In the genomic region with DNA sequence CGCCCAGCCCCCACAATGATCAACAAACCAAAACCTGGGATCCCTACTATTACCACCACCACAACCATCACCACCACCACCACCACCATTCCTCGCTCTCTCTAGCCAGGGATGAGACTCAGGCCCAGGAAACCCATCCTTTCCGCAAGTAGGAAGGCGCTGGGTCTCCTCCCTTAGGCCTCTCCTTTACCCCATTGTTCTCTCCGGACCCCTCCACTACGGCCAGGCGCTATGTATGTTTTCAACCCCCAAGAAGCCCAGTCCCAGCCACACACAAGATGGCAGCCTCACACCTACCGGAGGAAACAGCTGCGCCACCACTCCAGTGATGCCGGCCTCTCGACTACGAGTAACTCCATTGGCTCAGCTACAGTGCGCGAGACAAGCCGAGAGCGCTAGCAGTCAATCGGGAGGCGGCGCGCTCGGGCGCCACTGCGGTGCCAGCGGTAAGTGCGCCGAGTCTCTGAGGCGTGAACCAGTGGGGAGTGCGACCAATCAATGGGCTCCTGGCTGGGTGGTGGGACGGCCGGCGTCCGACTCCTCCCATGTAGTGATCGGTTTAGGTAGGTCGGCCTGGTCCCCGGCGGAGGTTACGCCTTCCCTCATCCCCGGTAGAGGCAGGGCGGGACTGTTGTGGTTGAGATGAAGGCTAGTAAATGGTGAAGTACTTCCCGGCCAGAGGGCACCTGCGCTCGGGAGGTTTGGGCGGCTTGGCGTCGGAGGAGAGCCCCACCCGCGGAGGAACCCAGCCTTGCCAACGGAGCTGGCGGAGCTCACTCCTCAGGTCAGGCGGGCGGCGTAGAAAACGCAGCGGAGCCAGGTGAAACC, we compare ENCODE assay signal across 1 cellular context.
TF ChIP-seq lines count a peak whose summit lies in the region.

A gene (minus strand): TSS at position 376 of the 828 bp plus-strand sequence. CDS start 61,154 bp downstream, outside the sequence.
A gene with protein sequence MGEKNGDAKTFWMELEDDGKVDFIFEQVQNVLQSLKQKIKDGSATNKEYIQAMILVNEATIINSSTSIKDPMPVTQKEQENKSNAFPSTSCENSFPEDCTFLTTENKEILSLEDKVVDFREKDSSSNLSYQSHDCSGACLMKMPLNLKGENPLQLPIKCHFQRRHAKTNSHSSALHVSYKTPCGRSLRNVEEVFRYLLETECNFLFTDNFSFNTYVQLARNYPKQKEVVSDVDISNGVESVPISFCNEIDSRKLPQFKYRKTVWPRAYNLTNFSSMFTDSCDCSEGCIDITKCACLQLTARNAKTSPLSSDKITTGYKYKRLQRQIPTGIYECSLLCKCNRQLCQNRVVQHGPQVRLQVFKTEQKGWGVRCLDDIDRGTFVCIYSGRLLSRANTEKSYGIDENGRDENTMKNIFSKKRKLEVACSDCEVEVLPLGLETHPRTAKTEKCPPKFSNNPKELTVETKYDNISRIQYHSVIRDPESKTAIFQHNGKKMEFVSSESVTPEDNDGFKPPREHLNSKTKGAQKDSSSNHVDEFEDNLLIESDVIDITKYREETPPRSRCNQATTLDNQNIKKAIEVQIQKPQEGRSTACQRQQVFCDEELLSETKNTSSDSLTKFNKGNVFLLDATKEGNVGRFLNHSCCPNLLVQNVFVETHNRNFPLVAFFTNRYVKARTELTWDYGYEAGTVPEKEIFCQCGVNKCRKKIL (plus strand): TSS at position 586 of the 828 bp plus-strand sequence. CDS start 7,620 bp downstream, outside the sequence.

TF ChIP-seq in HepG2, 621 proteins besides CTCF, POLR2A, EP300 and RAD21 (continued from another document and continues in another):
- TF ChIP-seq, protein P1, sequence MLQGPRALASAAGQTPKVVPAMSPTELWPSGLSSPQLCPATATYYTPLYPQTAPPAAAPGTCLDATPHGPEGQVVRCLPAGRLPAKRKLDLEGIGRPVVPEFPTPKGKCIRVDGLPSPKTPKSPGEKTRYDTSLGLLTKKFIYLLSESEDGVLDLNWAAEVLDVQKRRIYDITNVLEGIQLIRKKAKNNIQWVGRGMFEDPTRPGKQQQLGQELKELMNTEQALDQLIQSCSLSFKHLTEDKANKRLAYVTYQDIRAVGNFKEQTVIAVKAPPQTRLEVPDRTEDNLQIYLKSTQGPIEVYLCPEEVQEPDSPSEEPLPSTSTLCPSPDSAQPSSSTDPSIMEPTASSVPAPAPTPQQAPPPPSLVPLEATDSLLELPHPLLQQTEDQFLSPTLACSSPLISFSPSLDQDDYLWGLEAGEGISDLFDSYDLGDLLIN (CRISPR knock-in tag; IDR thresholded peaks at IDR 0.05; ENCODE audit: borderline replicate concordance), result 0 out of 2 replicates have a peak, but pooled peaks have one; percentile 17
- TF ChIP-seq HNF4G (IDR thresholded peaks at IDR 0.05; ENCODE audit: borderline replicate concordance, low read depth, low read length) (no peak), HNF4G (CRISPR knock-in tag; IDR thresholded peaks at IDR 0.05; ENCODE audit: borderline replicate concordance, low read depth) (no peak), ZNF3 (CRISPR knock-in tag; IDR thresholded peaks at IDR 0.05) (0 out of 2 replicates have a peak, but pooled peaks have one; percentile 19), HMGA1 (CRISPR knock-in tag; conservative IDR thresholded peaks at IDR 0.05) (no peak), ZNF331 (CRISPR knock-in tag; IDR thresholded peaks at IDR 0.05) (peak; percentile 9; the same call in 1 of the 2 replicates), MIER3 (CRISPR knock-in tag; IDR thresholded peaks at IDR 0.05; ENCODE audit: borderline replicate concordance) (peak; percentile 56; the same call in 1 of the 2 replicates), CREM (IDR thresholded peaks at IDR 0.05) (peak; percentile 91), CREM (CRISPR knock-in tag; IDR thresholded peaks at IDR 0.05) (no peak), SIN3B (IDR thresholded peaks at IDR 0.05; ENCODE audit: low read length) (0 out of 2 replicates have a peak, but pooled peaks have one; percentile 28), PCBP2 (optimal IDR thresholded peaks at IDR 0.05; ENCODE audit: low read depth, low read length, poor library complexity, severe bottlenecking) (no peak), NCOA2 (CRISPR knock-in tag; IDR thresholded peaks at IDR 0.05) (peak; percentile 62), RBFOX2 (IDR thresholded peaks at IDR 0.05; ENCODE audit: low read depth, low read length) (peak; percentile 88), ZNF24 (IDR thresholded peaks at IDR 0.05) (no peak), ZNF317 (CRISPR knock-in tag; IDR thresholded peaks at IDR 0.05) (peak; percentile 76; the same call in 1 of the 2 replicates), ETV5 (CRISPR knock-in tag; IDR thresholded peaks at IDR 0.05; ENCODE audit: borderline replicate concordance) (peak; percentile 72), DMAP1 (CRISPR knock-in tag; IDR thresholded peaks at IDR 0.05) (peak; percentile 76)
- TF ChIP-seq, protein P2, sequence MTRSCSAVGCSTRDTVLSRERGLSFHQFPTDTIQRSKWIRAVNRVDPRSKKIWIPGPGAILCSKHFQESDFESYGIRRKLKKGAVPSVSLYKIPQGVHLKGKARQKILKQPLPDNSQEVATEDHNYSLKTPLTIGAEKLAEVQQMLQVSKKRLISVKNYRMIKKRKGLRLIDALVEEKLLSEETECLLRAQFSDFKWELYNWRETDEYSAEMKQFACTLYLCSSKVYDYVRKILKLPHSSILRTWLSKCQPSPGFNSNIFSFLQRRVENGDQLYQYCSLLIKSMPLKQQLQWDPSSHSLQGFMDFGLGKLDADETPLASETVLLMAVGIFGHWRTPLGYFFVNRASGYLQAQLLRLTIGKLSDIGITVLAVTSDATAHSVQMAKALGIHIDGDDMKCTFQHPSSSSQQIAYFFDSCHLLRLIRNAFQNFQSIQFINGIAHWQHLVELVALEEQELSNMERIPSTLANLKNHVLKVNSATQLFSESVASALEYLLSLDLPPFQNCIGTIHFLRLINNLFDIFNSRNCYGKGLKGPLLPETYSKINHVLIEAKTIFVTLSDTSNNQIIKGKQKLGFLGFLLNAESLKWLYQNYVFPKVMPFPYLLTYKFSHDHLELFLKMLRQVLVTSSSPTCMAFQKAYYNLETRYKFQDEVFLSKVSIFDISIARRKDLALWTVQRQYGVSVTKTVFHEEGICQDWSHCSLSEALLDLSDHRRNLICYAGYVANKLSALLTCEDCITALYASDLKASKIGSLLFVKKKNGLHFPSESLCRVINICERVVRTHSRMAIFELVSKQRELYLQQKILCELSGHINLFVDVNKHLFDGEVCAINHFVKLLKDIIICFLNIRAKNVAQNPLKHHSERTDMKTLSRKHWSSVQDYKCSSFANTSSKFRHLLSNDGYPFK (CRISPR knock-in tag; IDR thresholded peaks at IDR 0.05; ENCODE audit: borderline replicate concordance), result peak; percentile 97
- TF ChIP-seq, protein P3, sequence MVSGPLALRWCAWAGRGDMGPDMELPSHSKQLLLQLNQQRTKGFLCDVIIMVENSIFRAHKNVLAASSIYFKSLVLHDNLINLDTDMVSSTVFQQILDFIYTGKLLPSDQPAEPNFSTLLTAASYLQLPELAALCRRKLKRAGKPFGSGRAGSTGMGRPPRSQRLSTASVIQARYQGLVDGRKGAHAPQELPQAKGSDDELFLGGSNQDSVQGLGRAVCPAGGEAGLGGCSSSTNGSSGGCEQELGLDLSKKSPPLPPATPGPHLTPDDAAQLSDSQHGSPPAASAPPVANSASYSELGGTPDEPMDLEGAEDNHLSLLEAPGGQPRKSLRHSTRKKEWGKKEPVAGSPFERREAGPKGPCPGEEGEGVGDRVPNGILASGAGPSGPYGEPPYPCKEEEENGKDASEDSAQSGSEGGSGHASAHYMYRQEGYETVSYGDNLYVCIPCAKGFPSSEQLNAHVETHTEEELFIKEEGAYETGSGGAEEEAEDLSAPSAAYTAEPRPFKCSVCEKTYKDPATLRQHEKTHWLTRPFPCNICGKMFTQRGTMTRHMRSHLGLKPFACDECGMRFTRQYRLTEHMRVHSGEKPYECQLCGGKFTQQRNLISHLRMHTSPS (CRISPR knock-in tag; IDR thresholded peaks at IDR 0.05; ENCODE audit: low read depth), result peak; percentile 73
- TF ChIP-seq, protein P4, sequence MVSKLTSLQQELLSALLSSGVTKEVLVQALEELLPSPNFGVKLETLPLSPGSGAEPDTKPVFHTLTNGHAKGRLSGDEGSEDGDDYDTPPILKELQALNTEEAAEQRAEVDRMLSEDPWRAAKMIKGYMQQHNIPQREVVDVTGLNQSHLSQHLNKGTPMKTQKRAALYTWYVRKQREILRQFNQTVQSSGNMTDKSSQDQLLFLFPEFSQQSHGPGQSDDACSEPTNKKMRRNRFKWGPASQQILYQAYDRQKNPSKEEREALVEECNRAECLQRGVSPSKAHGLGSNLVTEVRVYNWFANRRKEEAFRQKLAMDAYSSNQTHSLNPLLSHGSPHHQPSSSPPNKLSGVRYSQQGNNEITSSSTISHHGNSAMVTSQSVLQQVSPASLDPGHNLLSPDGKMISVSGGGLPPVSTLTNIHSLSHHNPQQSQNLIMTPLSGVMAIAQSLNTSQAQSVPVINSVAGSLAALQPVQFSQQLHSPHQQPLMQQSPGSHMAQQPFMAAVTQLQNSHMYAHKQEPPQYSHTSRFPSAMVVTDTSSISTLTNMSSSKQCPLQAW (CRISPR knock-in tag; IDR thresholded peaks at IDR 0.05), result peak; percentile 79
- TF ChIP-seq, protein P5, sequence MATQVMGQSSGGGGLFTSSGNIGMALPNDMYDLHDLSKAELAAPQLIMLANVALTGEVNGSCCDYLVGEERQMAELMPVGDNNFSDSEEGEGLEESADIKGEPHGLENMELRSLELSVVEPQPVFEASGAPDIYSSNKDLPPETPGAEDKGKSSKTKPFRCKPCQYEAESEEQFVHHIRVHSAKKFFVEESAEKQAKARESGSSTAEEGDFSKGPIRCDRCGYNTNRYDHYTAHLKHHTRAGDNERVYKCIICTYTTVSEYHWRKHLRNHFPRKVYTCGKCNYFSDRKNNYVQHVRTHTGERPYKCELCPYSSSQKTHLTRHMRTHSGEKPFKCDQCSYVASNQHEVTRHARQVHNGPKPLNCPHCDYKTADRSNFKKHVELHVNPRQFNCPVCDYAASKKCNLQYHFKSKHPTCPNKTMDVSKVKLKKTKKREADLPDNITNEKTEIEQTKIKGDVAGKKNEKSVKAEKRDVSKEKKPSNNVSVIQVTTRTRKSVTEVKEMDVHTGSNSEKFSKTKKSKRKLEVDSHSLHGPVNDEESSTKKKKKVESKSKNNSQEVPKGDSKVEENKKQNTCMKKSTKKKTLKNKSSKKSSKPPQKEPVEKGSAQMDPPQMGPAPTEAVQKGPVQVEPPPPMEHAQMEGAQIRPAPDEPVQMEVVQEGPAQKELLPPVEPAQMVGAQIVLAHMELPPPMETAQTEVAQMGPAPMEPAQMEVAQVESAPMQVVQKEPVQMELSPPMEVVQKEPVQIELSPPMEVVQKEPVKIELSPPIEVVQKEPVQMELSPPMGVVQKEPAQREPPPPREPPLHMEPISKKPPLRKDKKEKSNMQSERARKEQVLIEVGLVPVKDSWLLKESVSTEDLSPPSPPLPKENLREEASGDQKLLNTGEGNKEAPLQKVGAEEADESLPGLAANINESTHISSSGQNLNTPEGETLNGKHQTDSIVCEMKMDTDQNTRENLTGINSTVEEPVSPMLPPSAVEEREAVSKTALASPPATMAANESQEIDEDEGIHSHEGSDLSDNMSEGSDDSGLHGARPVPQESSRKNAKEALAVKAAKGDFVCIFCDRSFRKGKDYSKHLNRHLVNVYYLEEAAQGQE (IDR thresholded peaks at IDR 0.05; ENCODE audit: borderline replicate concordance in 1 of 2, low read depth in 1 of 2, low read length in 2 of 2), result 0 out of 4 replicates have a peak, but pooled peaks of 1 of the 2 experiments have one; percentile 47
- TF ChIP-seq, protein P6, sequence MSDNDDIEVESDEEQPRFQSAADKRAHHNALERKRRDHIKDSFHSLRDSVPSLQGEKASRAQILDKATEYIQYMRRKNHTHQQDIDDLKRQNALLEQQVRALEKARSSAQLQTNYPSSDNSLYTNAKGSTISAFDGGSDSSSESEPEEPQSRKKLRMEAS (IDR thresholded peaks at IDR 0.05), result peak; percentile 65
- TF ChIP-seq, protein P7, sequence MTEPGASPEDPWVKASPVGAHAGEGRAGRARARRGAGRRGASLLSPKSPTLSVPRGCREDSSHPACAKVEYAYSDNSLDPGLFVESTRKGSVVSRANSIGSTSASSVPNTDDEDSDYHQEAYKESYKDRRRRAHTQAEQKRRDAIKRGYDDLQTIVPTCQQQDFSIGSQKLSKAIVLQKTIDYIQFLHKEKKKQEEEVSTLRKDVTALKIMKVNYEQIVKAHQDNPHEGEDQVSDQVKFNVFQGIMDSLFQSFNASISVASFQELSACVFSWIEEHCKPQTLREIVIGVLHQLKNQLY (CRISPR knock-in tag; IDR thresholded peaks at IDR 0.05), result peak; percentile 17; the same call in 1 of the 2 replicates
- TF ChIP-seq, protein P8, sequence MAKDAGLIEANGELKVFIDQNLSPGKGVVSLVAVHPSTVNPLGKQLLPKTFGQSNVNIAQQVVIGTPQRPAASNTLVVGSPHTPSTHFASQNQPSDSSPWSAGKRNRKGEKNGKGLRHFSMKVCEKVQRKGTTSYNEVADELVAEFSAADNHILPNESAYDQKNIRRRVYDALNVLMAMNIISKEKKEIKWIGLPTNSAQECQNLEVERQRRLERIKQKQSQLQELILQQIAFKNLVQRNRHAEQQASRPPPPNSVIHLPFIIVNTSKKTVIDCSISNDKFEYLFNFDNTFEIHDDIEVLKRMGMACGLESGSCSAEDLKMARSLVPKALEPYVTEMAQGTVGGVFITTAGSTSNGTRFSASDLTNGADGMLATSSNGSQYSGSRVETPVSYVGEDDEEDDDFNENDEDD (CRISPR knock-in tag; IDR thresholded peaks at IDR 0.05; ENCODE audit: borderline replicate concordance), result peak; percentile 69; the same call in 1 of the 2 replicates
- TF ChIP-seq, protein P9, sequence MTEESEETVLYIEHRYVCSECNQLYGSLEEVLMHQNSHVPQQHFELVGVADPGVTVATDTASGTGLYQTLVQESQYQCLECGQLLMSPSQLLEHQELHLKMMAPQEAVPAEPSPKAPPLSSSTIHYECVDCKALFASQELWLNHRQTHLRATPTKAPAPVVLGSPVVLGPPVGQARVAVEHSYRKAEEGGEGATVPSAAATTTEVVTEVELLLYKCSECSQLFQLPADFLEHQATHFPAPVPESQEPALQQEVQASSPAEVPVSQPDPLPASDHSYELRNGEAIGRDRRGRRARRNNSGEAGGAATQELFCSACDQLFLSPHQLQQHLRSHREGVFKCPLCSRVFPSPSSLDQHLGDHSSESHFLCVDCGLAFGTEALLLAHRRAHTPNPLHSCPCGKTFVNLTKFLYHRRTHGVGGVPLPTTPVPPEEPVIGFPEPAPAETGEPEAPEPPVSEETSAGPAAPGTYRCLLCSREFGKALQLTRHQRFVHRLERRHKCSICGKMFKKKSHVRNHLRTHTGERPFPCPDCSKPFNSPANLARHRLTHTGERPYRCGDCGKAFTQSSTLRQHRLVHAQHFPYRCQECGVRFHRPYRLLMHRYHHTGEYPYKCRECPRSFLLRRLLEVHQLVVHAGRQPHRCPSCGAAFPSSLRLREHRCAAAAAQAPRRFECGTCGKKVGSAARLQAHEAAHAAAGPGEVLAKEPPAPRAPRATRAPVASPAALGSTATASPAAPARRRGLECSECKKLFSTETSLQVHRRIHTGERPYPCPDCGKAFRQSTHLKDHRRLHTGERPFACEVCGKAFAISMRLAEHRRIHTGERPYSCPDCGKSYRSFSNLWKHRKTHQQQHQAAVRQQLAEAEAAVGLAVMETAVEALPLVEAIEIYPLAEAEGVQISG (CRISPR knock-in tag; IDR thresholded peaks at IDR 0.05), result peak; percentile 86
- TF ChIP-seq, protein P10, sequence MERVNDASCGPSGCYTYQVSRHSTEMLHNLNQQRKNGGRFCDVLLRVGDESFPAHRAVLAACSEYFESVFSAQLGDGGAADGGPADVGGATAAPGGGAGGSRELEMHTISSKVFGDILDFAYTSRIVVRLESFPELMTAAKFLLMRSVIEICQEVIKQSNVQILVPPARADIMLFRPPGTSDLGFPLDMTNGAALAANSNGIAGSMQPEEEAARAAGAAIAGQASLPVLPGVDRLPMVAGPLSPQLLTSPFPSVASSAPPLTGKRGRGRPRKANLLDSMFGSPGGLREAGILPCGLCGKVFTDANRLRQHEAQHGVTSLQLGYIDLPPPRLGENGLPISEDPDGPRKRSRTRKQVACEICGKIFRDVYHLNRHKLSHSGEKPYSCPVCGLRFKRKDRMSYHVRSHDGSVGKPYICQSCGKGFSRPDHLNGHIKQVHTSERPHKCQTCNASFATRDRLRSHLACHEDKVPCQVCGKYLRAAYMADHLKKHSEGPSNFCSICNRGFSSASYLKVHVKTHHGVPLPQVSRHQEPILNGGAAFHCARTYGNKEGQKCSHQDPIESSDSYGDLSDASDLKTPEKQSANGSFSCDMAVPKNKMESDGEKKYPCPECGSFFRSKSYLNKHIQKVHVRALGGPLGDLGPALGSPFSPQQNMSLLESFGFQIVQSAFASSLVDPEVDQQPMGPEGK (CRISPR knock-in tag; IDR thresholded peaks at IDR 0.05), result peak; percentile 84
